Comparison of ENCODE assay signal across 1 cellular context in genomic region chr14:34079643-34080042, GRCh38.
TF ChIP-seq lines count a peak whose summit lies in the region.

No MANE protein-coding gene starts in this region.

TF ChIP-seq in HEK293, 187 proteins besides CTCF, POLR2A, EP300 and RAD21:
- TF ChIP-seq ZNF518A (tag by site-specific recombination; conservative IDR thresholded peaks at IDR 0.05; ENCODE audit: low read depth) (peak; percentile 41; the same call in 1 of the 2 replicates), ZNF426 (tag by site-specific recombination; IDR thresholded peaks at IDR 0.05) (peak; percentile 31), ZNF394 (tag by site-specific recombination; IDR thresholded peaks at IDR 0.05; ENCODE audit: borderline replicate concordance) (peak; percentile 53; the same call in 1 of the 2 replicates)
